1 cellular context compared by ENCODE assay signal in the genomic region with DNA sequence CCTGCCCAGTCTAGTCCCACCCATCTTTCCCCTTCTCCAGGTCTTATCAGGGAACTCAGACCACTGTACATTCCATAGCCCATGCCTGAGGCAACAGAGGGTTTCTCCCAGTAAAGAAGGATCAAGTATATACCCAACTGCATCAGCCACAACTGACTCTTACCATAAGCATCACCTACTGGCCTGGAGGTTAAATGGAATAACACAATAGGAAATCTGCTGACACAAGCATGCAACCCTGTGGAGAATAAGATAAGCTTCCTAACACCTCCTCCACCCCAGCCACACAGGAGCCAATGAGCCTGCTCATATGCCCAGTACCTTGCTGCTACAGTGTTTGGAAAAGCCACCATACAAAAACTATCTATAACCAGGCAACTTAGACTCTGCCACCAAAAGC.
TF ChIP-seq lines count a peak whose summit lies in the region.

No MANE protein-coding gene starts in this region.

TF ChIP-seq in H1, 55 proteins besides CTCF, POLR2A, EP300 and RAD21:
- TF ChIP-seq MAFK (IDR thresholded peaks at IDR 0.05; ENCODE audit: low read depth, low read length) (peak; percentile 32; the same call in 1 of the 2 replicates), SP2 (IDR thresholded peaks at IDR 0.05; ENCODE audit: low read length) (no peak)
